8 cellular contexts compared by ENCODE assay signal in the genomic region with DNA sequence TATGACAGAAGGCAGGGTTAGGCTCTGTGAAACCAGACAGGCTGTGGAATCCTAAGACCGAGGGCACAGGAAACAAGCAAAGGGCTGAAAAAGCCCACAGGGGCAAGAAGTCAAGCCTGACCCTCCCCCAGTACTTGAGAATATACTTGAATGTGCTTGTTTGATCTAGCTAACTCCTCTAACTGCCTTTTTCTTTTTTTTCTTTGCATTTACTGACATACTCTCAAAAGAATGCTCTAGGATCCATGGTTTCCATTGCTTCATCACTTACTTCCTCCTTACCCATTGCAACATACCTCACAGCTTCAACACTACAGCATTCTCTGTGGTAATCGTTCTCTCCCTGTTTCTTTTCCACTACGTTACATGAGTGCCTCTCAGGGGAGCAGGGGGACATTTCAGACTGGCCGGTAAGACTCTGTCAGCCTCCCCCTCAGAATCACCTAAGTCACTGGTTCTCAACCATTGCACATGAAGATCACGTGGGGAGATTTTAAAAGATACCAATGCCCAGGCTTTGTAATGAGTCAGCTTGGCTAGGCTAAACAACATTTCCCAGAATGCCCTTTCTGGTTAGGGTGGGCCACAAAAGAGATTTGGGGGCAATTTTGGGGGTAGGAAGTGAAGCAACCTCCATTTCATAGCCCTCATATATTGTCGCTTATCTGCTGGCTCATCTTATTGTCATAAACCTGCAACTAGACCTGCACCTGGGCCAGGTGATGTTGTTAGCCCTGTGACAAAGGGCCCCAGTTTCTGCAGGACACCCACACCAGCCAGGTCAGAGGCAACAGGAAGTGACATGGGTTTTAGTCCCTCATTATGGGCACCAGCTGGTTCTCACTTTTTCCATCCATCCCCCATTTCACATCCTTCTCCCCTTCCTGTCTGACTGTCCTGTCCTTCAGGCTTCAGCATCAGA. TPM values are rescaled to one million over a fixed set of nuclear protein-coding genes. Genes with fewer than 3 reads are reported as not detected.
DNase-seq lines count a peak whose midpoint lies in the region; ATAC-seq and TF ChIP-seq lines count a peak whose summit lies in the region.

No MANE protein-coding gene starts in this region.

- H3K4me1 Mint-ChIP-seq in CD14-positive monocyte = peaks cover 84% of the 10 kb centered on the region
- H3K4me1 Mint-ChIP-seq in stimulated activated memory B cell treated with anti-CD40 and anti-IgM and Interleukin-4, amounts not matched to agents 10 μg/mL and 1 μg/mL and 100 μg/mL, for 72 hours = peaks cover 47% of the 10 kb centered on the region

- H3K36me3 Mint-ChIP-seq in CD14-positive monocyte = peaks cover 27 to 66% of the 10 kb centered on the region in 2 donors
- peaks cover 28% of the 10 kb centered on the region for H3K36me3 Mint-ChIP-seq in stimulated activated memory B cell treated with anti-CD40 and anti-IgM and Interleukin-4, amounts not matched to agents 10 μg/mL and 1 μg/mL and 100 μg/mL, for 72 hours

- no peak overlapping the region for H3K4me3 ChIP-seq in Jurkat, Clone E6-1 (ENCODE audit: low read length)

- peak; percentile 55 for DNase-seq in CD14-positive monocyte (ENCODE audit: low spot score)
- peak; percentile 27 for DNase-seq in Jurkat, Clone E6-1 (ENCODE audit: low read depth, low spot score)
- DNase-seq in activated CD8-positive, alpha-beta memory T cell treated with anti-CD3 and anti-CD28 coated beads, Interleukin-2, amount 50 U/mL, for 48 hours = peak; percentile 77
- peak; percentile 86 for DNase-seq in glomerular visceral epithelial cell (ENCODE audit: extremely low spot score)
- DNase-seq in inferior parietal cortex (ENCODE audit: extremely low spot score) = no peak
- DNase-seq in NCI-H1092 treated with DMSO at 0.1 percent for 48 hours (lab: John Stamatoyannopoulos, UW) = no peak

- peak; percentile 47 for ATAC-seq in GM19395 (IDR thresholded peaks at IDR 0.05; ENCODE audit: unreplicated experiment)
- peak; percentile 66 for ATAC-seq in stimulated activated memory B cell treated with anti-CD40 and anti-IgM and Interleukin-4, amounts not matched to agents 10 μg/mL and 1 μg/mL and 100 μg/mL, for 72 hours

- TF ChIP-seq CTCF in CD14-positive monocyte (IDR thresholded peaks at IDR 0.05) = no peak

- intact Hi-C loops in CD14-positive monocyte (cut with micrococcal nuclease) = loop anchor here in 1 of 2 donors (10.0 kb wide), 1 partner anchor 183 kb away; a partner anchor contains a TSS

- peak overlapping the region; percentile 62 to 87 for H3K4me3 Mint-ChIP-seq in CD14-positive monocyte
- H3K4me3 Mint-ChIP-seq in stimulated activated memory B cell treated with anti-CD40 and anti-IgM and Interleukin-4, amounts not matched to agents 10 μg/mL and 1 μg/mL and 100 μg/mL, for 72 hours = no peak overlapping the region

- peaks cover 0 to 1% (median 0%) of the 10 kb centered on the region in 3 donors for H3K27me3 Mint-ChIP-seq in CD14-positive monocyte (ENCODE audit: low read depth in 3 of 3)
- H3K27me3 Mint-ChIP-seq in stimulated activated memory B cell treated with anti-CD40 and anti-IgM and Interleukin-4, amounts not matched to agents 10 μg/mL and 1 μg/mL and 100 μg/mL, for 72 hours = no peaks in the 10 kb centered on the region

- H3K9me3 Mint-ChIP-seq in CD14-positive monocyte = no peaks in the 10 kb centered on the region
- H3K9me3 Mint-ChIP-seq in stimulated activated memory B cell treated with anti-CD40 and anti-IgM and Interleukin-4, amounts not matched to agents 10 μg/mL and 1 μg/mL and 100 μg/mL, for 72 hours = no peaks in the 10 kb centered on the region

- H3K27ac Mint-ChIP-seq in CD14-positive monocyte = peak overlapping the region; percentile 94 to 99 (median 98)
- peak overlapping the region; percentile 27 for H3K27ac Mint-ChIP-seq in stimulated activated memory B cell treated with anti-CD40 and anti-IgM and Interleukin-4, amounts not matched to agents 10 μg/mL and 1 μg/mL and 100 μg/mL, for 72 hours

RNA-seq across cellular contexts. Expression of a gene that starts 24.6 kb away (rescaled TPM):
- polyA plus RNA-seq in CD14-positive monocyte = 10 to 100 TPM; 73.0 to 84.2 TPM
- 195 TPM for polyA plus RNA-seq in Jurkat, Clone E6-1 (2012; ENCODE audit: insufficient read depth, insufficient read length)

Comparison
In these comparisons a context has a peak if more than half of its experiments do, and no peak if none do; other contexts are left out.
1. DNase-seq: peak in CD14-positive monocyte (single experiment), Jurkat, Clone E6-1 (single experiment), activated CD8-positive, alpha-beta memory T cell treated with anti-CD3 and anti-CD28 coated beads, Interleukin-2, amount 50 U/mL, for 48 hours (single experiment) and glomerular visceral epithelial cell (single experiment); none in inferior parietal cortex (single experiment) and NCI-H1092 treated with DMSO at 0.1 percent for 48 hours (single experiment).